ENCODE assay signal across 12 cellular contexts in the genomic region with DNA sequence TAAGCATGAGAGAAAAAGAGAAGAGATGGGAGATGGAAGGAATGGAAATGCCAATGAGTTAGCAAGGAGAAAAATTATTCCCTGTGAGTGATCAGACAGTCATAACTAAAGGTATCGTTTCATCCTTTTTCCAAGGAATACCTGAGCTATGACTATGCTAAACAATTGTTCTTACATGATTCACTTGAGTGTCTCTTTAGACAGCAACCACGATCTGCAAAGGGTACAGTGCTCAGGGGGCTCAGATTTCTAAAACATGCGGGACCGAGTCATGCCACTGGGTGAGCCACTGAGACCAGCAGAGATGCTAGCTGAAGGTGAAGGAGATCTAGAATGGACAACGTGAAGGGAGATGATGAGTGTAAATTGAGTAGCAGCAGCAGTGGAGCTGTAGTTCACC.
"Had no signal": no experiment of that assay in that cellular context is flagged by ENCODE, and none has a peak within 500 bp of the region (broad histone marks: within the 10 kb centered on the region; RNA-seq: fewer than 3 reads in every experiment).

No MANE protein-coding gene starts in this region.

- H3K27me3 ChIP-seq: gastrocnemius medialis, right lobe of liver had no signal

- H3K36me3 ChIP-seq: gastrocnemius medialis, right lobe of liver had no signal

- H3K27ac Mint-ChIP-seq: activated CD4-positive, alpha-beta memory T cell treated with anti-CD3 and anti-CD28 coated beads for 36 hours; naive B cell; stimulated activated naive B cell treated with anti-CD40 and anti-IgM and Interleukin-4, amounts not matched to agents 10 μg/mL and 1 μg/mL and 100 μg/mL, for 72 hours; T-helper 17 cell; type B pancreatic cell had no signal

- ATAC-seq: activated T-cell treated with anti-CD3 and anti-CD28 coated beads, Interleukin-2, amount 50 U/mL, for 4 hours; gastrocnemius medialis; right lobe of liver; stimulated activated naive B cell treated with anti-CD40 and anti-IgM and Interleukin-4, amounts not matched to agents 10 μg/mL and 1 μg/mL and 100 μg/mL, for 72 hours; T-helper 17 cell had no signal

- DNase-seq: activated CD4-positive, alpha-beta memory T cell treated with anti-CD3 and anti-CD28 coated beads for 36 hours; activated gamma-delta T cell treated with Interleukin-2 at 50 U/mL for 16 hours; activated T-cell treated with anti-CD3 and anti-CD28 coated beads, Interleukin-2, amount 50 U/mL, for 4 hours; gastrocnemius medialis; naive B cell; right lobe of liver; stimulated activated CD4-positive, alpha-beta T cell treated with anti-CD3 and anti-CD28 coated beads, Interleukin-1b, Interleukin-23, amount 100 ng/mL, for 48 hours; stimulated activated naive B cell treated with anti-CD40 and anti-IgM and Interleukin-4, amounts not matched to agents 10 μg/mL and 1 μg/mL and 100 μg/mL, for 72 hours; substantia nigra; T-helper 17 cell had no signal

- H3K9me3 ChIP-seq: gastrocnemius medialis, right lobe of liver had no signal

- H3K4me1 ChIP-seq: gastrocnemius medialis, right lobe of liver had no signal

- H3K4me1 Mint-ChIP-seq: naive B cell; stimulated activated naive B cell treated with anti-CD40 and anti-IgM and Interleukin-4, amounts not matched to agents 10 μg/mL and 1 μg/mL and 100 μg/mL, for 72 hours; T-helper 17 cell had no signal

- H3K4me3 ChIP-seq: gastrocnemius medialis, lung, right lobe of liver had no signal

- H3K27ac ChIP-seq: gastrocnemius medialis, right lobe of liver had no signal

- H3K9me3 Mint-ChIP-seq: activated CD4-positive, alpha-beta memory T cell treated with anti-CD3 and anti-CD28 coated beads for 36 hours; type B pancreatic cell had no signal

- H3K27me3 Mint-ChIP-seq: activated CD4-positive, alpha-beta memory T cell treated with anti-CD3 and anti-CD28 coated beads for 36 hours; stimulated activated naive B cell treated with anti-CD40 and anti-IgM and Interleukin-4, amounts not matched to agents 10 μg/mL and 1 μg/mL and 100 μg/mL, for 72 hours; type B pancreatic cell had no signal

- H3K4me3 Mint-ChIP-seq: activated CD4-positive, alpha-beta memory T cell treated with anti-CD3 and anti-CD28 coated beads for 36 hours; activated T-cell treated with anti-CD3 and anti-CD28 coated beads, Interleukin-2, amount 50 U/mL, for 4 hours; naive B cell; stimulated activated naive B cell treated with anti-CD40 and anti-IgM and Interleukin-4, amounts not matched to agents 10 μg/mL and 1 μg/mL and 100 μg/mL, for 72 hours; T-helper 17 cell; type B pancreatic cell had no signal

- H3K36me3 Mint-ChIP-seq: activated CD4-positive, alpha-beta memory T cell treated with anti-CD3 and anti-CD28 coated beads for 36 hours; naive B cell; stimulated activated naive B cell treated with anti-CD40 and anti-IgM and Interleukin-4, amounts not matched to agents 10 μg/mL and 1 μg/mL and 100 μg/mL, for 72 hours; type B pancreatic cell had no signal
